ENCODE assay signal across 8 cellular contexts in genomic region chr9:85741112-85741874, GRCh38. TPM values are rescaled to one million over a fixed set of nuclear protein-coding genes. Genes with fewer than 3 reads are reported as not detected.
DNase-seq lines count a peak whose midpoint lies in the region; ATAC-seq and TF ChIP-seq lines count a peak whose summit lies in the region.

No MANE protein-coding gene starts in this region.

- H3K9ac ChIP-seq in Karpas-422 (ENCODE audit: low read length) = peak overlapping the region; percentile 83

- H3K36me3 ChIP-seq in GM06990 (ENCODE audit: control insufficient read depth, insufficient read depth, low read length) (no peaks in the 10 kb centered on the region), Karpas-422 (ENCODE audit: insufficient read depth, low read length) (no peaks in the 10 kb centered on the region), lower lobe of right lung (no peaks in the 10 kb centered on the region)

- H3K9me2 ChIP-seq in Karpas-422 (replicated peaks; ENCODE audit: insufficient read depth, low read length) = no peaks in the 10 kb centered on the region

- POLR2A ChIA-PET in activated CD4-positive, alpha-beta T cell treated with anti-CD3 and anti-CD28 coated beads for 36 hours (lab: Charles Lee) = interaction anchor here (0.9 kb wide), 1 partner anchor 43 kb away, joined by 4 read pairs; no protein-coding TSS in a partner anchor

- H3K27ac ChIP-seq in Karpas-422 (ENCODE audit: low read length) (no peak overlapping the region), lower lobe of right lung (peak overlapping the region; percentile 92)

- peaks cover 16% of the 10 kb centered on the region for H4K20me1 ChIP-seq in Karpas-422 (ENCODE audit: insufficient read depth, low read depth, low read length)

- no peaks in the 10 kb centered on the region for H3K9me3 ChIP-seq in Karpas-422 (ENCODE audit: low read length)
- no peaks in the 10 kb centered on the region for H3K9me3 ChIP-seq in lower lobe of right lung

- TF ChIP-seq CTCF in GM06990 (IDR thresholded peaks at IDR 0.05; ENCODE audit: insufficient read depth, low read length, poor library complexity, severe bottlenecking) (no peak), lower lobe of right lung (IDR thresholded peaks at IDR 0.05) (no peak)

- H3K4me3 Mint-ChIP-seq in activated CD4-positive, alpha-beta T cell treated with anti-CD3 and anti-CD28 coated beads for 36 hours = peak overlapping the region; percentile 86
- peak overlapping the region; percentile 85 for H3K4me3 Mint-ChIP-seq in dendritic cell treated with granulocyte-macrophage colony-stimulating factor and Interleukin-4, amounts not matched to agents 40 ng/mL and 50 ng/mL, for 4 days

- intact Hi-C loops in activated CD4-positive, alpha-beta T cell treated with anti-CD3 and anti-CD28 coated beads for 36 hours (cut with DNase I, micrococcal nuclease) = loop anchor here (2.0 to 5.0 kb wide), 4 partner anchors 42 to 611 kb away; partner anchors contain the start of genes NAA35 (in 1 of the 2) and TUT7 (in 1 of the 2)
- intact Hi-C loops in dendritic cell treated with granulocyte-macrophage colony-stimulating factor and Interleukin-4, amounts not matched to agents 40 ng/mL and 50 ng/mL, for 4 days (cut with micrococcal nuclease) = loop anchor here (5.0 kb wide), 3 partner anchors 39 to 541 kb away; partner anchors contain the start of genes ISCA1 and NAA35
- intact Hi-C loops in lower lobe of right lung (cut with DNase I) = no loop called here

- H3K9me3 Mint-ChIP-seq in activated CD4-positive, alpha-beta T cell treated with anti-CD3 and anti-CD28 coated beads for 36 hours (ENCODE audit: low read depth) = no peaks in the 10 kb centered on the region
- no peaks in the 10 kb centered on the region for H3K9me3 Mint-ChIP-seq in dendritic cell treated with granulocyte-macrophage colony-stimulating factor and Interleukin-4, amounts not matched to agents 40 ng/mL and 50 ng/mL, for 4 days

- H3K4me1 Mint-ChIP-seq in activated CD4-positive, alpha-beta T cell treated with anti-CD3 and anti-CD28 coated beads for 36 hours = peaks cover 38% of the 10 kb centered on the region
- H3K4me1 Mint-ChIP-seq in dendritic cell treated with granulocyte-macrophage colony-stimulating factor and Interleukin-4, amounts not matched to agents 40 ng/mL and 50 ng/mL, for 4 days (ENCODE audit: low read depth) = peaks cover 39% of the 10 kb centered on the region

- H3K36me3 Mint-ChIP-seq in activated CD4-positive, alpha-beta T cell treated with anti-CD3 and anti-CD28 coated beads for 36 hours (ENCODE audit: low read depth) = peaks cover 4% of the 10 kb centered on the region
- H3K36me3 Mint-ChIP-seq in dendritic cell treated with granulocyte-macrophage colony-stimulating factor and Interleukin-4, amounts not matched to agents 40 ng/mL and 50 ng/mL, for 4 days (ENCODE audit: low read depth) = peaks cover 5% of the 10 kb centered on the region

- peaks cover 3% of the 10 kb centered on the region for H3K27me3 Mint-ChIP-seq in activated CD4-positive, alpha-beta T cell treated with anti-CD3 and anti-CD28 coated beads for 36 hours
- no peaks in the 10 kb centered on the region for H3K27me3 Mint-ChIP-seq in dendritic cell treated with granulocyte-macrophage colony-stimulating factor and Interleukin-4, amounts not matched to agents 40 ng/mL and 50 ng/mL, for 4 days

- peak overlapping the region; percentile 96 for H3K27ac Mint-ChIP-seq in activated CD4-positive, alpha-beta T cell treated with anti-CD3 and anti-CD28 coated beads for 36 hours
- peak overlapping the region; percentile 96 for H3K27ac Mint-ChIP-seq in dendritic cell treated with granulocyte-macrophage colony-stimulating factor and Interleukin-4, amounts not matched to agents 40 ng/mL and 50 ng/mL, for 4 days

- peak overlapping the region; percentile 92 for H3K4me3 ChIP-seq in GM06990 (replicated peaks; ENCODE audit: low read depth, low read length)
- H3K4me3 ChIP-seq in Karpas-422 (ENCODE audit: low read length) = peak overlapping the region; percentile 82
- H3K4me3 ChIP-seq in lower lobe of right lung = peak overlapping the region; percentile 97

- peaks cover 24% of the 10 kb centered on the region for H3K4me1 ChIP-seq in Karpas-422 (ENCODE audit: low read length)
- H3K4me1 ChIP-seq in lower lobe of right lung = peaks cover 27% of the 10 kb centered on the region

- peak overlapping the region; percentile 92; the same call in 1 of the 2 replicates for H2AFZ ChIP-seq in Karpas-422 (ENCODE audit: low read length)

- ATAC-seq in GM21786 (IDR thresholded peaks at IDR 0.05; ENCODE audit: unreplicated experiment) = peak; percentile 42
- peak; percentile 21 for ATAC-seq in activated CD4-positive, alpha-beta T cell treated with anti-CD3 and anti-CD28 coated beads for 36 hours
- ATAC-seq in lower lobe of right lung = peak; percentile 56 to 61

- peak overlapping the region; percentile 85 for H3K4me2 ChIP-seq in Karpas-422 (ENCODE audit: low read depth, low read length, poor library complexity, severe bottlenecking)

- CTCF ChIA-PET in activated CD4-positive, alpha-beta T cell treated with anti-CD3 and anti-CD28 coated beads for 36 hours (lab: Charles Lee) = interaction anchor here (1.0 to 1.7 kb wide), 3 partner anchors 11 to 47 kb away, joined by 3 to 5 read pairs (median 4); no protein-coding TSS in a partner anchor

- DNase-seq in GM06990 (ENCODE audit: extremely low read depth, insufficient read length) (no peak), Karpas-422 (peak; percentile 62), lower lobe of right lung (peak; percentile 76), GM19240 (ENCODE audit: insufficient read length, low spot score) (no peak)
- peak; percentile 70 for DNase-seq in activated CD4-positive, alpha-beta T cell treated with anti-CD3 and anti-CD28 coated beads for 36 hours
- DNase-seq in stimulated activated CD8-positive, alpha-beta memory T cell treated with anti-CD3 and anti-CD28 coated beads, Interleukin-15, amount 100 ng/mL, for 24 hours (ENCODE audit: low read depth) = peak; percentile 11

- peaks cover 51% of the 10 kb centered on the region for H3K79me2 ChIP-seq in Karpas-422 (ENCODE audit: low read length)

- H3K27me3 ChIP-seq in GM06990 (replicated peaks; ENCODE audit: control insufficient read depth, insufficient read depth, low read length) (no peaks in the 10 kb centered on the region), Karpas-422 (ENCODE audit: low read length) (no peaks in the 10 kb centered on the region), lower lobe of right lung (ENCODE audit: low read depth) (no peaks in the 10 kb centered on the region)

RNA-seq across cellular contexts. Expression of gene AGTPBP1, which starts 0.5 kb away (rescaled TPM):
- 25.7 and 42.9 TPM in 2 replicates for total RNA-seq in Karpas-422 (2014; rRNA removed; shearing (Covaris generic); ENCODE audit: low replicate concordance)
- 10 to 100 TPM; 39.8 to 45.9 TPM for total RNA-seq in activated CD4-positive, alpha-beta T cell treated with anti-CD3 and anti-CD28 coated beads for 36 hours
- 47.0 TPM for total RNA-seq in lower lobe of right lung

Comparison
In these comparisons a context has a peak if more than half of its experiments do, and no peak if none do; other contexts are left out.
1. DNase-seq: peak in Karpas-422 (single experiment), activated CD4-positive, alpha-beta T cell treated with anti-CD3 and anti-CD28 coated beads for 36 hours (single experiment), lower lobe of right lung (single experiment) and stimulated activated CD8-positive, alpha-beta memory T cell treated with anti-CD3 and anti-CD28 coated beads, Interleukin-15, amount 100 ng/mL, for 24 hours (single experiment); none in GM06990 (single experiment) and GM19240 (single experiment).
2. Peak in every context shown above with its lines, with median percentiles within 50 percentile points of each other: H3K4me3 ChIP-seq and ATAC-seq.